ENCODE assay signal across 35 cellular contexts in the genomic region with DNA sequence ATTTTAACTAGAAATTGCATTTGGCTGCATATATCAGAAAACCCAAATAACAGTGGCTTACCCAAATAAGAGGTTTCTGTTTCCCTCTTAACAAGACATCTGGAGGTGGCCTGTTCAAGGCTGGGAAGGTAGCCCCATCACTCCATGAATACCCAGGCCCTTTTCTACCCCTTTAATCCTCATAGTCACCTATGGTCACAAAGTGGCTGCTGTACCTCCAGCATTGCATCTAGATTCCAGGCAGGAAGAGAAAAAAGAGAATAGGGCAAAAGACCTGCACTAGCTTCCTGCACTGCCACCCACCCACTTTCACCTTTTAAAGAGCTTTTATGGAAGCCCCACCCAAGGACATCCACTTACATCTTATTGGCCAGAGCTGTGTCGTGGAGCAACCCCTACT.
"Had no signal": no experiment of that assay in that cellular context is flagged by ENCODE, and none has a peak within 500 bp of the region (broad histone marks: within the 10 kb centered on the region; RNA-seq: fewer than 3 reads in every experiment).

No MANE protein-coding gene starts in this region.

- DNase-seq: activated B cell treated with CpG ODN at 0.5 μM for 24 hours; activated CD4-positive, alpha-beta memory T cell treated with anti-CD3 and anti-CD28 coated beads for 36 hours; activated CD4-positive, alpha-beta T cell treated with anti-CD3 and anti-CD28 coated beads for 4 hours; activated CD4-positive, alpha-beta T cell treated with anti-CD3 and anti-CD28 coated beads, Interleukin-2, amount 10 ng/mL, durations not matched to agents 24 days and 14 days; activated CD4-positive, alpha-beta T cell treated with anti-CD3 and anti-CD28 coated beads, Interleukin-2, amount 50 U/mL, for 1 hour; activated CD4-positive, alpha-beta T cell treated with anti-CD3 and anti-CD28 coated beads, Interleukin-2, amount 50 U/mL, for 4 hours; activated CD4-positive, CD25-positive, alpha-beta regulatory T cell treated with anti-CD3 and anti-CD28 coated beads, Interleukin-2, amount 50 U/mL, for 72 hours; activated CD8-positive, alpha-beta memory T cell treated with anti-CD3 and anti-CD28 coated beads, Interleukin-2, amount 50 U/mL, for 4 hours; activated CD8-positive, alpha-beta T cell treated with anti-CD3 and anti-CD28 coated beads for 36 hours; activated effector memory CD4-positive, alpha-beta T cell treated with anti-CD3 and anti-CD28 coated beads, Interleukin-2, amount 50 U/mL, for 16 hours; activated gamma-delta T cell treated with Interleukin-2 at 50 U/mL for 16 hours; activated naive CD4-positive, alpha-beta T cell treated with anti-CD3 and anti-CD28 coated beads, Interleukin-2, amount 50 U/mL, for 16 hours; activated naive CD4-positive, alpha-beta T cell treated with Interleukin-2 at 50 U/mL for 16 hours; activated naive CD8-positive, alpha-beta T cell treated with anti-CD3 and anti-CD28 coated beads for 36 hours; activated T-cell treated with anti-CD3 and anti-CD28 coated beads for 4 hours; activated T-cell treated with anti-CD3 and anti-CD28 coated beads, Interleukin-2, amount 50 U/mL, for 1 hour; activated T-cell treated with anti-CD3 and anti-CD28 coated beads, Interleukin-2, amount 50 U/mL, for 4 hours; activated T-cell treated with anti-CD3 and anti-CD28 coated beads, Interleukin-2, amount 50 U/mL, for 72 hours; adrenal gland; amniotic stem cell; aorta; body of pancreas; brain microvascular endothelial cell; central memory CD4-positive, alpha-beta T cell; T-helper 2 cell; T-helper 9 cell had no signal

- H3K36me3 ChIP-seq: adrenal gland, brain microvascular endothelial cell, breast epithelium had no signal

- H3K4me3 ChIP-seq: adrenal gland, body of pancreas, breast epithelium, coronary artery had no signal

- H3K27me3 ChIP-seq: adrenal gland, body of pancreas, brain microvascular endothelial cell, breast epithelium had no signal

- H3K4me1 ChIP-seq: body of pancreas had no signal

- FAIRE-seq: astrocyte, colon had no signal

- H3K4me3 Mint-ChIP-seq: activated B cell treated with CpG ODN at 0.5 μM for 24 hours; activated CD4-positive, alpha-beta memory T cell treated with anti-CD3 and anti-CD28 coated beads for 36 hours; activated CD4-positive, alpha-beta T cell treated with anti-CD3 and anti-CD28 coated beads, Interleukin-2, amount 10 ng/mL, durations not matched to agents 24 days and 14 days; activated CD8-positive, alpha-beta T cell treated with anti-CD3 and anti-CD28 coated beads for 36 hours; activated naive CD8-positive, alpha-beta T cell treated with anti-CD3 and anti-CD28 coated beads for 36 hours; activated T-cell treated with anti-CD3 and anti-CD28 coated beads, Interleukin-2, amount 50 U/mL, for 4 hours; activated T-cell treated with anti-CD3 and anti-CD28 coated beads, Interleukin-2, amount 50 U/mL, for 72 hours; activated T-helper 1 cell treated with anti-CD3 and anti-CD28 coated beads, Interleukin-12 subunit alpha, Interleukin-12 subunit beta, Interleukin-2, Interleukin-4 antibody, amounts not matched to agents 30 ng/mL and 10 ng/mL and 1 ng/mL, durations not matched to agents 14 hours and 24 hours and 36 hours; activated T-helper 17 cell treated with anti-CD3 and anti-CD28 coated beads, Interleukin-2, amount 50 U/mL, for 72 hours; T-helper 1 cell treated with Interleukin-12 subunit alpha and Interleukin-12 subunit beta and Interleukin-4 antibody, amounts not matched to agents 30 μg/mL and 1 μg/mL, for 36 hours; T-helper 2 cell treated with Interferon-gamma antibody and Interleukin-4, amounts not matched to agents 5 μg/mL and 100 μg/mL, for 36 hours had no signal

- H3K27ac ChIP-seq: adrenal gland, body of pancreas, brain microvascular endothelial cell, breast epithelium, coronary artery had no signal

- H3K27ac Mint-ChIP-seq: activated B cell treated with CpG ODN at 0.5 μM for 24 hours; activated CD4-positive, alpha-beta memory T cell treated with anti-CD3 and anti-CD28 coated beads for 36 hours; activated CD4-positive, alpha-beta T cell treated with anti-CD3 and anti-CD28 coated beads, Interleukin-2, amount 10 ng/mL, durations not matched to agents 24 days and 14 days; activated CD8-positive, alpha-beta T cell treated with anti-CD3 and anti-CD28 coated beads for 36 hours; activated naive CD4-positive, alpha-beta T cell treated with anti-CD3 and anti-CD28 coated beads, Interleukin-2, amount 50 U/mL, for 72 hours; activated naive CD8-positive, alpha-beta T cell treated with anti-CD3 and anti-CD28 coated beads for 36 hours; activated T-cell treated with anti-CD3 and anti-CD28 coated beads, Interleukin-2, amount 50 U/mL, for 72 hours; activated T-helper 1 cell treated with anti-CD3 and anti-CD28 coated beads, Interleukin-12 subunit alpha, Interleukin-12 subunit beta, Interleukin-2, Interleukin-4 antibody, amounts not matched to agents 30 ng/mL and 10 ng/mL and 1 ng/mL, durations not matched to agents 14 hours and 24 hours and 36 hours; activated T-helper 17 cell treated with anti-CD3 and anti-CD28 coated beads, Interleukin-2, amount 50 U/mL, for 72 hours; T-helper 1 cell treated with Interleukin-12 subunit alpha and Interleukin-12 subunit beta and Interleukin-4 antibody, amounts not matched to agents 30 μg/mL and 1 μg/mL, for 36 hours; T-helper 2 cell treated with Interferon-gamma antibody and Interleukin-4, amounts not matched to agents 5 μg/mL and 100 μg/mL, for 36 hours had no signal

- H3K9me3 Mint-ChIP-seq: activated T-cell treated with anti-CD3 and anti-CD28 coated beads, Interleukin-2, amount 50 U/mL, for 4 hours; activated T-helper 17 cell treated with anti-CD3 and anti-CD28 coated beads, Interleukin-2, amount 50 U/mL, for 72 hours had no signal
